ENCODE assay signal across 8 cellular contexts in genomic region chr12:57745485-57745881, GRCh38. TPM values are rescaled to one million over a fixed set of nuclear protein-coding genes. Genes with fewer than 3 reads are reported as not detected.
DNase-seq lines count a peak whose midpoint lies in the region; ATAC-seq and TF ChIP-seq lines count a peak whose summit lies in the region.

No MANE protein-coding gene starts in this region.

- WGBS in right lobe of liver (ENCODE audit: insufficient coverage, low coverage, low lambda C conversion rate, missing lambda C conversion rate): 51% methylated on average over 4 of the region's 8 CpGs
- WGBS in upper lobe of left lung, 2 donors: 44 to 51% methylated on average over 8 of the region's 8 CpGs

- intact Hi-C loops in Right ventricle myocardium inferior (cut with DNase I) (no loop called here), right lobe of liver (cut with DNase I) (no loop called here), posterior cingulate gyrus (cut with DNase I) (no loop called here)

- H3K27ac ChIP-seq in cardiac muscle cell: peak overlapping the region; percentile 78
- H3K27ac ChIP-seq in right lobe of liver: peak overlapping the region; percentile 76 to 94 (median 93)
- peak overlapping the region; percentile 92 to 98 (median 95) for H3K27ac ChIP-seq in upper lobe of left lung

- in situ Hi-C loops in astrocyte of the cerebellum (cut with HindIII; ENCODE audit: low sequenced_read_pairs): no loop called here

- TF ChIP-seq EP300 in upper lobe of left lung (IDR thresholded peaks at IDR 0.05): no peak

- peaks cover 30% of the 10 kb centered on the region for H3K27me3 ChIP-seq in cardiac muscle cell
- no peaks in the 10 kb centered on the region for H3K27me3 ChIP-seq in right lobe of liver
- peaks cover 0 to 2% (median 0%) of the 10 kb centered on the region in 4 donors for H3K27me3 ChIP-seq in upper lobe of left lung

- peaks cover 26% of the 10 kb centered on the region for H3K36me3 ChIP-seq in cardiac muscle cell
- peaks cover 0 to 25% (median 13%) of the 10 kb centered on the region in 4 donors for H3K36me3 ChIP-seq in right lobe of liver
- H3K36me3 ChIP-seq in upper lobe of left lung: peaks cover 9 to 44% (median 29%) of the 10 kb centered on the region in 4 donors

- TF ChIP-seq POLR2A in right lobe of liver (IDR thresholded peaks at IDR 0.05) (no peak), upper lobe of left lung (IDR thresholded peaks at IDR 0.05) (peak in 1 of 4 donors; percentile 5)

- H3K4me3 ChIP-seq in cardiac muscle cell (peak overlapping the region; percentile 48), astrocyte of the cerebellum (ENCODE audit: low read depth, low read length) (peak overlapping the region; percentile 96), right lobe of liver (peak overlapping the region; percentile 73 to 82 (median 78)), upper lobe of left lung (peak overlapping the region; percentile 62 to 83 (median 72))

- DNase-seq in cardiac muscle cell (ENCODE audit: low read depth in 1 of 2, low spot score in 1 of 2) (no peak), Right ventricle myocardium inferior (ENCODE audit: missing footprints) (no peak), astrocyte of the cerebellum (ENCODE audit: low read depth) (no peak), right lobe of liver (no peak), upper lobe of left lung (no peak), posterior cingulate gyrus (no peak)
- no peak for DNase-seq in central memory CD4-positive, alpha-beta T cell

- TF ChIP-seq CTCF in cardiac muscle cell (IDR thresholded peaks at IDR 0.05; ENCODE audit: low read depth, low read length) (no peak), astrocyte of the cerebellum (IDR thresholded peaks at IDR 0.05; ENCODE audit: low read depth, low read length, missing control alignments) (no peak), right lobe of liver (IDR thresholded peaks at IDR 0.05) (no peak), upper lobe of left lung (IDR thresholded peaks at IDR 0.05) (no peak)

- no peak for ATAC-seq in Right ventricle myocardium inferior
- ATAC-seq in right lobe of liver: peak; percentile 1 to 4 (median 1)
- peak in 1 of 2 donors; percentile 1 for ATAC-seq in upper lobe of left lung (ENCODE audit: low FRiP score in 2 of 2)
- ATAC-seq in HG02642 (IDR thresholded peaks at IDR 0.05; ENCODE audit: poor library complexity, unreplicated experiment): no peak

- no peaks in the 10 kb centered on the region for H3K4me1 ChIP-seq in cardiac muscle cell (ENCODE audit: low read depth)
- H3K4me1 ChIP-seq in right lobe of liver: peaks cover 0 to 8% (median 0%) of the 10 kb centered on the region in 4 donors
- peaks cover 3 to 23% (median 13%) of the 10 kb centered on the region in 4 donors for H3K4me1 ChIP-seq in upper lobe of left lung

- H3K9me3 ChIP-seq in cardiac muscle cell (ENCODE audit: low read depth): no peaks in the 10 kb centered on the region
- no peaks in the 10 kb centered on the region for H3K9me3 ChIP-seq in right lobe of liver
- H3K9me3 ChIP-seq in upper lobe of left lung: no peaks in the 10 kb centered on the region

RNA-seq across cellular contexts. Expression of gene TSPAN31, which starts 0.6 kb away (rescaled TPM):
- total RNA-seq in cardiac muscle cell (41.7 and 65.9 TPM in 2 replicates), Right ventricle myocardium inferior (27.9 TPM), right lobe of liver (10 to 100 TPM; 15.1 to 34.4 (median 20.6) TPM), upper lobe of left lung (10 to 100 TPM; 16.8 to 54.6 (median 37.3) TPM)
- 66.3 and 73.4 TPM in 2 replicates for polyA plus RNA-seq in cardiac muscle cell

RNA-seq across cellular contexts. Expression of gene CDK4, which starts 6.6 kb away (rescaled TPM):
- total RNA-seq in cardiac muscle cell: 75.8 and 137 TPM in 2 replicates
- 160 and 172 TPM in 2 replicates for polyA plus RNA-seq in cardiac muscle cell
- 42.3 TPM for total RNA-seq in Right ventricle myocardium inferior
- 10 to 100 TPM; 23.3 to 47.3 (median 31.8) TPM for total RNA-seq in right lobe of liver
- total RNA-seq in upper lobe of left lung: 100 to 1,000 TPM in 2 of 6 donors, 10 to 100 TPM in 4; 38.5 to 109 (median 62.5) TPM

RNA-seq across cellular contexts. Expression of gene AGAP2, which starts 6.9 kb away (rescaled TPM):
- 0.33 and 0.49 TPM in 2 replicates for total RNA-seq in cardiac muscle cell
- polyA plus RNA-seq in cardiac muscle cell: 0.05 and 0.10 TPM in 2 replicates
- 7.8 TPM for total RNA-seq in Right ventricle myocardium inferior
- under 1 TPM; 0.26 to 0.87 (median 0.57) TPM for total RNA-seq in right lobe of liver
- 1 to 10 TPM; 2.0 to 7.3 (median 5.8) TPM for total RNA-seq in upper lobe of left lung

RNA-seq across cellular contexts. Expression of gene MARCHF9, which starts 9.4 kb away (rescaled TPM):
- total RNA-seq in cardiac muscle cell (21.9 and 23.3 TPM in 2 replicates), Right ventricle myocardium inferior (14.5 TPM), right lobe of liver (1 to 10 TPM; 2.1 to 3.9 (median 3.3) TPM), upper lobe of left lung (10 to 100 TPM; 15.4 to 36.7 (median 21.3) TPM)
- polyA plus RNA-seq in cardiac muscle cell: 9.0 and 11.7 TPM in 2 replicates

RNA-seq across cellular contexts. Expression of gene CYP27B1, which starts 21.4 kb away (rescaled TPM):
- total RNA-seq in cardiac muscle cell (0.07 and 1.3 TPM in 2 replicates), Right ventricle myocardium inferior (0.49 TPM), right lobe of liver (1 to 10 TPM in 3 of 6 experiments, under 1 TPM in 3; 0.25 to 1.4 (median 0.81) TPM), upper lobe of left lung (1 to 10 TPM in 4 of 6 donors, under 1 TPM in 1, not detected in 1; 0.98 to 5.2 (median 2.5) TPM)
- 0.33 TPM in 1 of 2 replicates, not detected in the other for polyA plus RNA-seq in cardiac muscle cell

Comparison
In these comparisons a context has a peak if more than half of its experiments do, and no peak if none do; other contexts are left out.
1. ATAC-seq: peak in right lobe of liver (4 of 4); none in Right ventricle myocardium inferior (single experiment) and HG02642 (single experiment).
2. Peak in every context shown above with its lines, with median percentiles within 50 percentile points of each other: H3K27ac ChIP-seq and H3K4me3 ChIP-seq.